In the genomic region with DNA sequence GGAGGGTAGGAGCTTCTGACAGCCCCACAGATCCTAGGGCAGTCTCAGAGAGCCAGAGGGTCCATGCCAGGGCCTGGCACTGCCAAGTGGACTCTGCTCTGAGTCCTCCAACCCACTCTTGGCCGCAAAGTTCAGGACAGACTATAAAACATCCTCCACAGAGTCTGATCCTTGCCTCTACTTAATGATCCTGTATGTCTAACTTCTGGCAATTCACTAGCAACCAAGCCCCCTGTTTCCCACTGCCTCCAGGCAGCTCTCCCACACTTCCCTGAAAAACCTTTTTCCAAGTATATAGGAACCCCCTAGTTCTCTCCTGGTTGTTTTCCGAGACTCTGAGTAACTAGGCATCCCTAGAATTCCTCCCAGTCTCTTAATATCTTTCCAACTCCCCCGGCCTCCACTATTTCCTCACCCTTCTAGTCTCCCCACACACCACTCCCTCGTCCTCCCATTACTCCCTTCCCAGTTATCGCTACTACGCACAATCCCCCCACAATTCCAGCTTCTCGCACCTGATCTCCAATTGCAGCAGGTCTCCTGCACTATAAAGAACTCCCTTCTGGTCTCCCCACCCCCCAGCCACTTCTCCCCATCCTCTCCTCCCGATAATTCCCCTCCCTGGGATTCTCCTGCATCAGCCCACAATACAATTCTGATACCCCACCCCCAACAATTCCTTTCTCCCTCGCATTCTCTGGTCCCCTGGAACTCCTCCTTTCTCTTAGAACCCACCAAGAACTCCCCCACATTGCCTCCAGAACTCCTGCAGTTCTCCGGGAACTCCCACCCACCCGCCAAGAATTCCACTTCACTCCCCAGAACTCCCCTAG, we compare ENCODE assay signal across 9 cellular contexts. TPM values are rescaled to one million over a fixed set of nuclear protein-coding genes. Genes with fewer than 3 reads are reported as not detected.
A peak's percentile ranks its signal among the peaks of the same experiment; 100 is the strongest.
DNase-seq lines count a peak whose midpoint lies in the region; ATAC-seq and TF ChIP-seq lines count a peak whose summit lies in the region.
"Had no signal": no experiment of that assay in that cellular context is flagged by ENCODE, and none has a peak within 500 bp of the region (broad histone marks: within the 10 kb centered on the region; RNA-seq: fewer than 3 reads in every experiment).

No MANE protein-coding gene starts in this region.

- no peak overlapping the region for H3K27ac ChIP-seq in DOHH2 (ENCODE audit: low read depth, low read length)
- no peak overlapping the region for H3K27ac ChIP-seq in OCI-LY7 (ENCODE audit: low read depth, low read length, poor library complexity, severe bottlenecking)
- no peak overlapping the region for H3K27ac ChIP-seq in trophoblast cell (ENCODE audit: low read depth, low read length)

- no TSS peak for BruUV-seq in OCI-LY7 (replicated peaks; lab: Mats Ljungman, UMichigan)

- H3K9me3 ChIP-seq in DOHH2 (ENCODE audit: control insufficient read depth, insufficient read depth, low read length), result no peaks in the 10 kb centered on the region
- no peaks in the 10 kb centered on the region for H3K9me3 ChIP-seq in OCI-LY7 (ENCODE audit: low read length)
- no peaks in the 10 kb centered on the region for H3K9me3 ChIP-seq in trophoblast cell (ENCODE audit: insufficient read depth, low read depth, low read length)

- H2BK12ac ChIP-seq in trophoblast cell (ENCODE audit: low read length), result no peak overlapping the region

- H4K20me1 ChIP-seq in DOHH2 (ENCODE audit: control insufficient read depth, insufficient read depth, low read depth, low read length) (no peaks in the 10 kb centered on the region), OCI-LY7 (ENCODE audit: insufficient read depth, low read length) (no peaks in the 10 kb centered on the region; the same call in 1 of the 2 replicates)

- DNase-seq in OCI-LY7 (ENCODE audit: low spot score), result no peak
- peak; percentile 14 for DNase-seq in fibroblast of pulmonary artery (ENCODE audit: low read depth)
- DNase-seq in trophoblast cell, result no peak
- DNase-seq in HUDEP-2 (lab: John Stamatoyannopoulos, UW; ENCODE audit: unreplicated experiment in 76 of 76), result no peak
- no peak for DNase-seq in ecto neural progenitor cell (ENCODE audit: low spot score)
- no peak for DNase-seq in stimulated activated CD4-positive, alpha-beta T cell treated with anti-CD3 and anti-CD28 coated beads, Interleukin-1b, Interleukin-23, amount 100 ng/mL, for 48 hours
- DNase-seq: SW 1271 had no signal

- CTCF ChIA-PET in OCI-LY7 (lab: Charles Lee; ENCODE audit: unreplicated experiment), result interaction anchor here (0.9 kb wide), 1 partner anchor 62 kb away, joined by 3 read pairs; no protein-coding TSS in a partner anchor

- H4K91ac ChIP-seq in trophoblast cell (ENCODE audit: low read depth, low read length), result no peak overlapping the region

- H2AFZ ChIP-seq in OCI-LY7 (ENCODE audit: low read length) (no peak overlapping the region), trophoblast cell (ENCODE audit: insufficient read depth, low read length, poor library complexity) (peak overlapping the region; percentile 31)

- no peak overlapping the region for H3K4ac ChIP-seq in trophoblast cell (ENCODE audit: low read depth, low read length)

- no peaks in the 10 kb centered on the region for H3K9me2 ChIP-seq in DOHH2 (replicated peaks; ENCODE audit: control insufficient read depth, low read length)
- H3K9me2 ChIP-seq in OCI-LY7 (ENCODE audit: insufficient read depth, low read length), result no peaks in the 10 kb centered on the region

- H4K12ac ChIP-seq in trophoblast cell (ENCODE audit: low read depth, low read length), result no peak overlapping the region

- no CpG with 5 or more reads among the region's 11 CpGs for WGBS in trophoblast cell (ENCODE audit: extremely low coverage, insufficient coverage, insufficient read length)

- TF ChIP-seq CTCF in DOHH2 (IDR thresholded peaks at IDR 0.05; ENCODE audit: low read depth, low read length, poor library complexity, severe bottlenecking) (no peak), OCI-LY7 (conservative IDR thresholded peaks at IDR 0.05; ENCODE audit: low read length) (no peak), fibroblast of pulmonary artery (IDR thresholded peaks at IDR 0.05; ENCODE audit: low read length, missing control alignments) (no peak)

- H3K27me3 ChIP-seq in DOHH2 (ENCODE audit: control insufficient read depth, low read length) (peaks cover 25% of the 10 kb centered on the region), trophoblast cell (ENCODE audit: insufficient read depth, low read length) (no peaks in the 10 kb centered on the region)

- H3K4me3 ChIP-seq in DOHH2 (ENCODE audit: low read length), result peak overlapping the region; percentile 42
- no peak overlapping the region for H3K4me3 ChIP-seq in OCI-LY7 (ENCODE audit: low read depth, low read length, poor library complexity, severe bottlenecking)
- H3K4me3 ChIP-seq in fibroblast of pulmonary artery (replicated peaks; ENCODE audit: low read depth, low read length), result peak overlapping the region; percentile 47
- peak overlapping the region; percentile 66 for H3K4me3 ChIP-seq in trophoblast cell (ENCODE audit: low read depth, low read length)

- H3K18ac ChIP-seq in trophoblast cell (ENCODE audit: low read length), result no peak overlapping the region

- no peak overlapping the region for H2BK120ac ChIP-seq in trophoblast cell (ENCODE audit: insufficient read depth, low read length, poor library complexity)

- POLR2A ChIA-PET in OCI-LY7 (lab: Charles Lee), result interaction anchor here (0.6 to 0.7 kb wide), 4 partner anchors 8 to 55 kb away, joined by 3 to 4 read pairs (median 3); no protein-coding TSS in a partner anchor

- H2AK5ac ChIP-seq in trophoblast cell (ENCODE audit: low read length), result no peak overlapping the region

- H3K4me1 ChIP-seq in DOHH2 (ENCODE audit: control insufficient read depth, low read length) (peaks cover 40% of the 10 kb centered on the region), OCI-LY7 (ENCODE audit: insufficient read depth, low read length, poor library complexity, severe bottlenecking) (no peaks in the 10 kb centered on the region), trophoblast cell (ENCODE audit: control insufficient read depth in 1 of 2, insufficient read depth in 2 of 2, low read length in 2 of 2) (peaks cover 5 to 9% of the 10 kb centered on the region in 2 experiments)

- H3K4me2 ChIP-seq in DOHH2 (ENCODE audit: low read length) (peak overlapping the region; percentile 55), OCI-LY7 (ENCODE audit: low read length) (peak overlapping the region; percentile 31; the same call in 1 of the 2 replicates), trophoblast cell (ENCODE audit: low read length) (peak overlapping the region; percentile 95)

- H3K9ac ChIP-seq in trophoblast cell (ENCODE audit: low read length), result no peak overlapping the region

- H3K36me3 ChIP-seq in DOHH2 (ENCODE audit: control insufficient read depth, low read length), result no peaks in the 10 kb centered on the region
- no peaks in the 10 kb centered on the region for H3K36me3 ChIP-seq in OCI-LY7 (ENCODE audit: insufficient read depth, low read length)
- no peaks in the 10 kb centered on the region for H3K36me3 ChIP-seq in trophoblast cell (ENCODE audit: control insufficient read depth in 1 of 2, insufficient read depth in 2 of 2, low read length in 2 of 2)

- H4K8ac ChIP-seq in trophoblast cell (ENCODE audit: low read depth, low read length), result peak overlapping the region; percentile 31

- no peak overlapping the region for H3K14ac ChIP-seq in trophoblast cell (ENCODE audit: low read length)

- ATAC-seq in HG03342 (IDR thresholded peaks at IDR 0.05; ENCODE audit: unreplicated experiment), result no peak

- H2BK5ac ChIP-seq in trophoblast cell (ENCODE audit: low read depth, low read length, poor library complexity), result no peak overlapping the region

- H3K23ac ChIP-seq in trophoblast cell (ENCODE audit: low read length), result no peak overlapping the region

- no peaks in the 10 kb centered on the region for H3K79me1 ChIP-seq in trophoblast cell (ENCODE audit: low read length)

- H3K79me2 ChIP-seq in DOHH2 (ENCODE audit: control insufficient read depth, low read length) (no peaks in the 10 kb centered on the region), OCI-LY7 (ENCODE audit: insufficient read depth, low read depth, low read length) (no peaks in the 10 kb centered on the region), trophoblast cell (ENCODE audit: control insufficient read depth, insufficient read depth, low read length, poor library complexity) (peaks cover 2% of the 10 kb centered on the region)

- no peaks in the 10 kb centered on the region for H3F3A ChIP-seq in DOHH2 (ENCODE audit: control insufficient read depth, insufficient read depth)

- intact Hi-C loops in OCI-LY7 (cut with micrococcal nuclease; ENCODE audit: unreplicated experiment), result no loop called here

RNA-seq across cellular contexts. Expression of gene IGSF9, which starts 0.6 kb away (rescaled TPM):
- not detected in 2 replicates for total RNA-seq in OCI-LY7 (2014; rRNA removed; shearing (Covaris generic))
- not detected in 2 replicates for total RNA-seq in OCI-LY7 (2022)
- polyA plus RNA-seq in trophoblast cell (2013), result 2.0 and 2.3 TPM in 2 replicates

RNA-seq across cellular contexts. Expression of gene SLAMF9, which starts 9.2 kb away (rescaled TPM):
- total RNA-seq in OCI-LY7 (2014; rRNA removed; shearing (Covaris generic)), result not detected in 2 replicates
- not detected in 2 replicates for total RNA-seq in OCI-LY7 (2022)
- polyA plus RNA-seq in trophoblast cell (2013), result not detected in 2 replicates

RNA-seq across cellular contexts. Expression of gene TAGLN2, which starts 19.5 kb away (rescaled TPM):
- 193 and 260 TPM in 2 replicates for total RNA-seq in OCI-LY7 (2014; rRNA removed; shearing (Covaris generic))
- 195 and 215 TPM in 2 replicates for total RNA-seq in OCI-LY7 (2022)
- 498 and 501 TPM in 2 replicates for polyA plus RNA-seq in trophoblast cell (2013)

RNA-seq across cellular contexts. Expression of gene CFAP45, which starts 44.9 kb away (rescaled TPM):
- total RNA-seq in OCI-LY7 (2014; rRNA removed; shearing (Covaris generic)), result 0.57 TPM in 1 of 2 replicates, not detected in the other
- 0.63 and 0.85 TPM in 2 replicates for total RNA-seq in OCI-LY7 (2022)
- polyA plus RNA-seq in trophoblast cell (2013), result 2.0 and 2.1 TPM in 2 replicates

Comparison
In these comparisons a context has a peak if more than half of its experiments do, and no peak if none do; other contexts are left out.
1. H3K4me2 ChIP-seq: peak in every context shown above with its lines; median percentile 95 in trophoblast cell; 55 in DOHH2; 31 in OCI-LY7.